Comparison of ENCODE assay signal across 18 cellular contexts in the genomic region with DNA sequence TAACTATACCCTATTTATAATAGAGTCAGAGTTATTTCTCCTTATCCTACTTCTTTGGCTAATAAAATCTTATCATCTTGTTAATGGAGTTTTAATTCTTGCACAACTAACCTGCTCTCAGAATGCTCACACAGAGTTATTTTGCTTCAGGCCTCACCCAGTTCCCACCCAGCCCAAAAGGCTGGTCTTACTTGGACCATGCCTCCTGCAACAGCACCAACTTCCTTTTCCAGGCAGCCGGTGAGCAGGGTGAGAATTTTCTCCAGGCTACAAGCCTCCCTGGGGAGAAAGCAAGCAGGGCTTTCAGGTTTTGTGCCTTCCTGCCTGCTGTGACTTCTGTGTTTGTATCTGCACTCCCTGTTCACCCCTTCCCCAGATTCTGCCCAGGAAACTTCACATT.
"Had no signal": no experiment of that assay in that cellular context is flagged by ENCODE, and none has a peak within 500 bp of the region (broad histone marks: within the 10 kb centered on the region; RNA-seq: fewer than 3 reads in every experiment).

No MANE protein-coding gene starts in this region.

- H3K9me3 ChIP-seq: colonic mucosa, gastrocnemius medialis, vagina had no signal

- H3K27me3 ChIP-seq: colonic mucosa, gastrocnemius medialis, tibial artery, vagina had no signal

- H3K27ac Mint-ChIP-seq: activated naive CD8-positive, alpha-beta T cell treated with anti-CD3 and anti-CD28 coated beads, Interleukin-2, amount 50 U/mL, for 24 hours; natural killer cell had no signal

- H3K4me3 Mint-ChIP-seq: activated naive CD8-positive, alpha-beta T cell treated with anti-CD3 and anti-CD28 coated beads, Interleukin-2, amount 50 U/mL, for 24 hours; natural killer cell had no signal

- H3K36me3 ChIP-seq: colonic mucosa, gastrocnemius medialis, tibial artery, vagina, WERI-Rb-1 had no signal

- DNase-seq: activated CD4-positive, alpha-beta T cell treated with anti-CD3 and anti-CD28 coated beads for 48 hours; activated CD8-positive, alpha-beta memory T cell treated with anti-CD3 and anti-CD28 coated beads for 24 hours; activated naive CD4-positive, alpha-beta T cell treated with Interleukin-2 at 50 U/mL for 16 hours; activated naive CD8-positive, alpha-beta T cell treated with anti-CD3 and anti-CD28 coated beads, Interleukin-2, amount 50 U/mL, for 24 hours; colonic mucosa; gastrocnemius medialis; islet precursor cell; mammary epithelial cell; natural killer cell; nucleus accumbens; psoas muscle; stimulated activated CD4-positive, alpha-beta T cell treated with anti-CD3 and anti-CD28 coated beads, Interleukin-15, amount 100 ng/mL, for 24 hours; stimulated activated CD4-positive, alpha-beta T cell treated with anti-CD3 and anti-CD28 coated beads, Interleukin-4, amount 100 ng/mL, for 24 hours; T1000; tibial artery; WERI-Rb-1 had no signal

- H3K4me1 Mint-ChIP-seq: activated naive CD8-positive, alpha-beta T cell treated with anti-CD3 and anti-CD28 coated beads, Interleukin-2, amount 50 U/mL, for 24 hours; natural killer cell had no signal

- ATAC-seq: activated naive CD8-positive, alpha-beta T cell treated with anti-CD3 and anti-CD28 coated beads, Interleukin-2, amount 50 U/mL, for 24 hours; gastrocnemius medialis; left lobe of liver; natural killer cell; psoas muscle had no signal

- H3K36me3 Mint-ChIP-seq: natural killer cell had no signal

- H3K4me1 ChIP-seq: colonic mucosa, gastrocnemius medialis, psoas muscle, tibial artery, vagina had no signal

- H3K4me3 ChIP-seq: colonic mucosa, gastrocnemius medialis, psoas muscle, tibial artery, vagina had no signal

- H3K27ac ChIP-seq: colonic mucosa, gastrocnemius medialis, psoas muscle, tibial artery, vagina, WERI-Rb-1 had no signal
